Comparison of ENCODE assay signal across 8 cellular contexts in genomic region chr3:4982773-4983738, GRCh38. TPM values are rescaled to one million over a fixed set of nuclear protein-coding genes. Genes with fewer than 3 reads are reported as not detected.
DNase-seq lines count a peak whose midpoint lies in the region; ATAC-seq, FAIRE-seq and TF ChIP-seq lines count a peak whose summit lies in the region.

No MANE protein-coding gene starts in this region.

- no peaks in the 10 kb centered on the region for H3K27me3 ChIP-seq in smooth muscle cell (ENCODE audit: low read depth)

- H4K20me1 ChIP-seq in smooth muscle cell (ENCODE audit: low read depth) = peaks cover 48% of the 10 kb centered on the region

- peak overlapping the region; percentile 91 for H3K4me3 Mint-ChIP-seq in activated CD8-positive, alpha-beta T cell treated with anti-CD3 and anti-CD28 coated beads, Interleukin-2, amount 10 ng/mL, durations not matched to agents 7 days and 5 days

- peak overlapping the region; percentile 99 for H3K27ac ChIP-seq in smooth muscle cell (ENCODE audit: low read depth)

- WGBS in smooth muscle cell (ENCODE audit: low lambda C conversion rate) = 62% methylated on average over 39 of the region's 40 CpGs

- H3K9me3 ChIP-seq in smooth muscle cell (replicated peaks; ENCODE audit: low read depth) = no peaks in the 10 kb centered on the region

- H3K4me2 ChIP-seq in smooth muscle cell = peak overlapping the region; percentile 99

- no peak for FAIRE-seq in H54 (lab: Jason Lieb, UNC)

- no peaks in the 10 kb centered on the region for H3K27me3 Mint-ChIP-seq in activated CD8-positive, alpha-beta T cell treated with anti-CD3 and anti-CD28 coated beads, Interleukin-2, amount 10 ng/mL, durations not matched to agents 7 days and 5 days (ENCODE audit: low read depth)

- H3K36me3 ChIP-seq in smooth muscle cell (ENCODE audit: low read depth) = peaks cover 3% of the 10 kb centered on the region

- H3K79me2 ChIP-seq in smooth muscle cell (ENCODE audit: low read depth) = peaks cover 59% of the 10 kb centered on the region

- CTCF ChIA-PET in activated CD8-positive, alpha-beta T cell treated with anti-CD3 and anti-CD28 coated beads, Interleukin-2, amount 10 ng/mL, durations not matched to agents 7 days and 5 days (lab: Charles Lee) = interaction anchor here (0.9 to 13.2 kb wide), 19 partner anchors 20 to 349 kb away, joined by 3 to 272 read pairs (median 13); no protein-coding TSS in a partner anchor

- H3F3A ChIP-seq in smooth muscle cell (ENCODE audit: low read depth) = peaks cover 51% of the 10 kb centered on the region

- POLR2A ChIA-PET in activated CD8-positive, alpha-beta T cell treated with anti-CD3 and anti-CD28 coated beads, Interleukin-2, amount 10 ng/mL, durations not matched to agents 7 days and 5 days (lab: Charles Lee) = interaction anchor here (0.7 to 13.1 kb wide), 23 partner anchors 9 to 278 kb away, joined by 3 to 737 read pairs (median 5); no protein-coding TSS in a partner anchor

- no peak for ATAC-seq in activated CD8-positive, alpha-beta T cell treated with anti-CD3 and anti-CD28 coated beads, Interleukin-2, amount 10 ng/mL, durations not matched to agents 7 days and 5 days

- TF ChIP-seq CTCF in fibroblast of villous mesenchyme (IDR thresholded peaks at IDR 0.05; ENCODE audit: insufficient read depth, low read depth, low read length) (no peak), smooth muscle cell (IDR thresholded peaks at IDR 0.05; ENCODE audit: borderline replicate concordance, insufficient read depth, poor library complexity, severe bottlenecking) (no peak)

- H3K36me3 Mint-ChIP-seq in activated CD8-positive, alpha-beta T cell treated with anti-CD3 and anti-CD28 coated beads, Interleukin-2, amount 10 ng/mL, durations not matched to agents 7 days and 5 days (ENCODE audit: low read depth) = peaks cover 74% of the 10 kb centered on the region

- H3K9me3 Mint-ChIP-seq in activated CD8-positive, alpha-beta T cell treated with anti-CD3 and anti-CD28 coated beads, Interleukin-2, amount 10 ng/mL, durations not matched to agents 7 days and 5 days (ENCODE audit: insufficient read depth) = no peaks in the 10 kb centered on the region

- peak overlapping the region; percentile 100 for H3K4me3 ChIP-seq in fibroblast of villous mesenchyme (ENCODE audit: low read depth, low read length)
- H3K4me3 ChIP-seq in smooth muscle cell = peak overlapping the region; percentile 73

- peak; percentile 29 for DNase-seq in activated CD8-positive, alpha-beta T cell treated with anti-CD3 and anti-CD28 coated beads, Interleukin-2, amount 10 ng/mL, durations not matched to agents 7 days and 5 days
- DNase-seq in fibroblast of villous mesenchyme (ENCODE audit: low read depth) = peak; percentile 73
- no peak for DNase-seq in smooth muscle cell (lab: John Stamatoyannopoulos, UW; ENCODE audit: unreplicated experiment)
- no peak for DNase-seq in H54 (ENCODE audit: insufficient read length, low spot score)
- no peak for DNase-seq in NCI-H1930 (lab: John Stamatoyannopoulos, UW)
- no peak for DNase-seq in NCI-H226
- DNase-seq in NCI-H1105 (lab: John Stamatoyannopoulos, UW) = no peak

- H3K4me1 ChIP-seq in smooth muscle cell (ENCODE audit: low read depth) = peaks cover 18% of the 10 kb centered on the region

- peak overlapping the region; percentile 94 for H3K27ac Mint-ChIP-seq in activated CD8-positive, alpha-beta T cell treated with anti-CD3 and anti-CD28 coated beads, Interleukin-2, amount 10 ng/mL, durations not matched to agents 7 days and 5 days

- peaks cover 50% of the 10 kb centered on the region for H3K4me1 Mint-ChIP-seq in activated CD8-positive, alpha-beta T cell treated with anti-CD3 and anti-CD28 coated beads, Interleukin-2, amount 10 ng/mL, durations not matched to agents 7 days and 5 days (ENCODE audit: low read depth)

- H2AFZ ChIP-seq in smooth muscle cell (ENCODE audit: low read depth) = no peak overlapping the region

- peak overlapping the region; percentile 98 for H3K9ac ChIP-seq in smooth muscle cell (ENCODE audit: low read depth)

- TF ChIP-seq POLR2A in GM19193 (IDR thresholded peaks at IDR 0.05; ENCODE audit: extremely low read depth, insufficient read depth, insufficient read length) = peak; percentile 36
- no peak for TF ChIP-seq POLR2A in H54 (IDR thresholded peaks at IDR 0.05; ENCODE audit: low read depth, low read length)

RNA-seq across cellular contexts. Expression of gene BHLHE40, which starts 3.8 kb away (rescaled TPM):
- total RNA-seq in activated CD8-positive, alpha-beta T cell treated with anti-CD3 and anti-CD28 coated beads, Interleukin-2, amount 10 ng/mL, durations not matched to agents 7 days and 5 days = 100 to 1,000 TPM; 209 to 219 TPM
- total RNA-seq in fibroblast of villous mesenchyme = 53.5 and 75.7 TPM in 2 replicates
- 170 and 195 TPM in 2 replicates for total RNA-seq in smooth muscle cell
- 209 and 241 TPM in 2 replicates for polyA plus RNA-seq in smooth muscle cell

Comparison
In these comparisons a context has a peak if more than half of its experiments do, and no peak if none do; other contexts are left out.
1. DNase-seq: peak in activated CD8-positive, alpha-beta T cell treated with anti-CD3 and anti-CD28 coated beads, Interleukin-2, amount 10 ng/mL, durations not matched to agents 7 days and 5 days (single experiment) and fibroblast of villous mesenchyme (single experiment); none in smooth muscle cell (single experiment), H54 (single experiment), NCI-H1930 (0 of 2), NCI-H226 (single experiment) and NCI-H1105 (single experiment).